Comparison of ENCODE assay signal across 11 cellular contexts in genomic region chr10:541750-542371, GRCh38.
A peak's percentile ranks its signal among the peaks of the same experiment; 100 is the strongest.
DNase-seq lines count a peak whose midpoint lies in the region; ATAC-seq and TF ChIP-seq lines count a peak whose summit lies in the region.
"Had no signal": no experiment of that assay in that cellular context is flagged by ENCODE, and none has a peak within 500 bp of the region (broad histone marks: within the 10 kb centered on the region; RNA-seq: fewer than 3 reads in every experiment).

No MANE protein-coding gene starts in this region.

- DNase-seq in NCI-H1436 (lab: John Stamatoyannopoulos, UW) (peak; percentile 74), NCI-H1436 treated with DMSO at 0.1 percent for 48 hours (lab: John Stamatoyannopoulos, UW) (no peak), NCI-H146 treated with DMSO at 0.1 percent for 48 hours (lab: John Stamatoyannopoulos, UW; ENCODE audit: unreplicated experiment) (peak; percentile 21), dorsolateral prefrontal cortex (peak in 7 of 10 donors; percentile 14 to 71 (median 55)), glutamatergic neuron (no peak), left lung (no peak), tibial nerve (ENCODE audit: low spot score in 2 of 2) (no peak)
- DNase-seq in stimulated activated effector memory CD8-positive, alpha-beta T cell treated with anti-CD3 and anti-CD28 coated beads, Interleukin-12 subunit alpha, Interleukin-12 subunit beta, amount 100 ng/mL, for 72 hours (ENCODE audit: low spot score in 2 of 2): no peak
- DNase-seq: activated CD4-positive, alpha-beta T cell treated with anti-CD3 and anti-CD28 coated beads, Interleukin-2, amount 50 U/mL, for 4 hours; SJCRH30 had no signal

- H3K36me3 ChIP-seq in left lung: no peaks in the 10 kb centered on the region
- no peaks in the 10 kb centered on the region for H3K36me3 ChIP-seq in tibial nerve
- H3K36me3 ChIP-seq: SJCRH30 had no signal

- no peaks in the 10 kb centered on the region for H3K9me3 Mint-ChIP-seq in stimulated activated effector memory CD8-positive, alpha-beta T cell treated with anti-CD3 and anti-CD28 coated beads, Interleukin-12 subunit alpha, Interleukin-12 subunit beta, amount 100 ng/mL, for 72 hours
- H3K9me3 Mint-ChIP-seq in glutamatergic neuron (ENCODE audit: unreplicated experiment): peaks cover 7% of the 10 kb centered on the region

- H3K36me3 Mint-ChIP-seq in stimulated activated effector memory CD8-positive, alpha-beta T cell treated with anti-CD3 and anti-CD28 coated beads, Interleukin-12 subunit alpha, Interleukin-12 subunit beta, amount 100 ng/mL, for 72 hours: no peaks in the 10 kb centered on the region
- no peaks in the 10 kb centered on the region for H3K36me3 Mint-ChIP-seq in glutamatergic neuron (ENCODE audit: unreplicated experiment)

- H3K27ac ChIP-seq in dorsolateral prefrontal cortex (peak overlapping the region in 11 of 59 donors; percentile 10 to 77 (median 21)), left lung (no peak overlapping the region), tibial nerve (no peak overlapping the region)
- H3K27ac ChIP-seq: A549, SJCRH30 had no signal

- TF ChIP-seq EP300 in tibial nerve (IDR thresholded peaks at IDR 0.05): no peak

- H3K4me3 Mint-ChIP-seq in stimulated activated effector memory CD8-positive, alpha-beta T cell treated with anti-CD3 and anti-CD28 coated beads, Interleukin-12 subunit alpha, Interleukin-12 subunit beta, amount 100 ng/mL, for 72 hours: no peak overlapping the region
- H3K4me3 Mint-ChIP-seq in glutamatergic neuron (ENCODE audit: unreplicated experiment): no peak overlapping the region

- peaks cover 8% of the 10 kb centered on the region for H3K27me3 Mint-ChIP-seq in glutamatergic neuron (ENCODE audit: unreplicated experiment)

- no peak for ATAC-seq in stimulated activated effector memory CD8-positive, alpha-beta T cell treated with anti-CD3 and anti-CD28 coated beads, Interleukin-12 subunit alpha, Interleukin-12 subunit beta, amount 100 ng/mL, for 72 hours
- ATAC-seq in left lung: no peak
- ATAC-seq: A549 had no signal

- H3K4me3 ChIP-seq in dorsolateral prefrontal cortex (no peak overlapping the region), left lung (no peak overlapping the region), tibial nerve (no peak overlapping the region)
- H3K4me3 ChIP-seq: A549, SJCRH30 had no signal

- TF ChIP-seq CTCF in dorsolateral prefrontal cortex (IDR thresholded peaks at IDR 0.05 in 54 of 56, conservative IDR thresholded peaks at IDR 0.05 in 2 of 56; ENCODE audit: low read depth in 1 of 56, partially characterized antibody in 56 of 56) (peak in 1 of 56 donors; percentile 6), glutamatergic neuron (IDR thresholded peaks at IDR 0.05; ENCODE audit: partially characterized antibody, unreplicated experiment) (no peak), left lung (IDR thresholded peaks at IDR 0.05) (no peak), tibial nerve (IDR thresholded peaks at IDR 0.05) (no peak)

- WGBS in tibial nerve, 2 donors: 79 to 81% methylated on average over 16 of the region's 16 CpGs

- TF ChIP-seq POLR2A in tibial nerve (IDR thresholded peaks at IDR 0.05): no peak

- H3K4me1 ChIP-seq in left lung (peaks cover 0 to under 1% of the 10 kb centered on the region in 2 donors), tibial nerve (peaks cover 0 to 18% (median 2%) of the 10 kb centered on the region in 4 donors)
- H3K4me1 ChIP-seq: A549, SJCRH30 had no signal

- H3K27me3 ChIP-seq in dorsolateral prefrontal cortex (no peaks in the 10 kb centered on the region), left lung (no peaks in the 10 kb centered on the region), tibial nerve (no peaks in the 10 kb centered on the region)
- H3K27me3 ChIP-seq: SJCRH30 had no signal

- intact Hi-C loops in dorsolateral prefrontal cortex (cut with DNase I): no loop called here
- intact Hi-C loops in left lung (cut with DNase I): no loop called here

- H3K4me1 Mint-ChIP-seq in stimulated activated effector memory CD8-positive, alpha-beta T cell treated with anti-CD3 and anti-CD28 coated beads, Interleukin-12 subunit alpha, Interleukin-12 subunit beta, amount 100 ng/mL, for 72 hours: peaks cover 12% of the 10 kb centered on the region
- peaks cover 28% of the 10 kb centered on the region for H3K4me1 Mint-ChIP-seq in glutamatergic neuron (ENCODE audit: low read depth, unreplicated experiment)

- H3K27ac Mint-ChIP-seq in stimulated activated effector memory CD8-positive, alpha-beta T cell treated with anti-CD3 and anti-CD28 coated beads, Interleukin-12 subunit alpha, Interleukin-12 subunit beta, amount 100 ng/mL, for 72 hours: peak overlapping the region; percentile 35
- no peak overlapping the region for H3K27ac Mint-ChIP-seq in glutamatergic neuron (ENCODE audit: unreplicated experiment)

- H3K9me3 ChIP-seq in left lung (no peaks in the 10 kb centered on the region), tibial nerve (no peaks in the 10 kb centered on the region)
- H3K9me3 ChIP-seq: A549, SJCRH30 had no signal

Comparison
In these comparisons a context has a peak if more than half of its experiments do, and no peak if none do; other contexts are left out.
1. DNase-seq: peak in NCI-H1436 (single experiment), NCI-H146 treated with DMSO at 0.1 percent for 48 hours (single experiment) and dorsolateral prefrontal cortex (7 of 10); none in NCI-H1436 treated with DMSO at 0.1 percent for 48 hours (single experiment), stimulated activated effector memory CD8-positive, alpha-beta T cell treated with anti-CD3 and anti-CD28 coated beads, Interleukin-12 subunit alpha, Interleukin-12 subunit beta, amount 100 ng/mL, for 72 hours (0 of 2), glutamatergic neuron (single experiment), left lung (0 of 2) and tibial nerve (0 of 2).